Comparison of ENCODE assay signal across 16 cellular contexts in the genomic region with DNA sequence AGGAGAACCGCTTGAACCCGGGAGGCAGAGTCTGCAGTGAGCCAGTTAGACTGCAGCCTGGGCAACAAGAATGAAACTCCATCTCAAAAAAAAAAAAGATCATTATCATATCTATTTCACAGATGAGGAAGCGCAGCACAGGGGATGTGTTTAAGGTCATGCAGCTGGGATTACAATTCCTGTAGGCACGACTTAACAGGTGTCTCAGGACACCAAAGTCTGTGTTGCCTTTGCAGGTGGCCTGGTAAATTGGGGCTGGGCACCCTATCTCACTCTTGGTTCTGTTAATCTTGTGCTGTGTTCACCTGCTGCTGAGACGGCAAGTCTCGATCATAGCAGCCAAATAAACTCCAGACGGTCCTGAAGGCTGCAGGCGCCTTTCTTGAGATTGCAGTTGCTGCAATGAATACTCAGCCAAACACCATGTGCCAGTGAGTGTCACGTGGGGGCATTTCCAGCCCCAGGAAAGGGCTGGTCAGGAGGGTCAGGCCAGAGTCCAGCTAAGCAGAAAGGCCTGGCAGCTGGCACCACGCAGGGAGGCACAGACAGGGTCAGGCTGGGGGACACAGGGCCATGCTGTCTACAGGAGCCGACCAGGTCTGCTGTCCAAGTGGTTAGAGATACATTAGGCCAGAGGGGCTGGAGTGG. TPM values are rescaled to one million over a fixed set of nuclear protein-coding genes. Genes with fewer than 3 reads are reported as not detected.
DNase-seq lines count a peak whose midpoint lies in the region; ATAC-seq and TF ChIP-seq lines count a peak whose summit lies in the region.
"Had no signal": no experiment of that assay in that cellular context is flagged by ENCODE, and none has a peak within 500 bp of the region (broad histone marks: within the 10 kb centered on the region; RNA-seq: fewer than 3 reads in every experiment).

No MANE protein-coding gene starts in this region.

- H3K4me3 ChIP-seq in heart right ventricle = no peak overlapping the region
- H3K4me3 ChIP-seq: smooth muscle cell had no signal

- WGBS in heart right ventricle, 2 donors = 79 to 86% methylated on average over 11 of the region's 11 CpGs

- intact Hi-C loops in heart right ventricle (cut with DNase I) = loop anchor here in 1 of 10 donors (5.0 kb wide), 1 partner anchor 41 kb away; no protein-coding TSS in a partner anchor

- H3K36me3 ChIP-seq in heart right ventricle = no peaks in the 10 kb centered on the region

- no peaks in the 10 kb centered on the region for H3K9me3 ChIP-seq in heart right ventricle

- no peaks in the 10 kb centered on the region for H3K27me3 ChIP-seq in heart right ventricle

- peaks cover 0 to 31% (median 5%) of the 10 kb centered on the region in 9 donors for H3K4me1 ChIP-seq in heart right ventricle

- H3K27ac ChIP-seq in heart right ventricle = peak overlapping the region in 1 of 10 donors; percentile 43

- ATAC-seq in heart right ventricle = peak; percentile 44 to 78 (median 66)
- ATAC-seq in HG02981 (IDR thresholded peaks at IDR 0.05; ENCODE audit: unreplicated experiment) = no peak

- DNase-seq in Ammon's horn (ENCODE audit: low spot score) (peak; percentile 74), OCI-M1 (lab: John Stamatoyannopoulos, UW) (peak; percentile 39), heart right ventricle (peak; percentile 31 to 37), nucleus accumbens (lab: John Stamatoyannopoulos, UW) (peak in 41 of 56 donors; percentile 5 to 80 (median 34)), NCI-H2029 (lab: John Stamatoyannopoulos, UW) (no peak), CD1c-positive myeloid dendritic cell (ENCODE audit: extremely low spot score) (no peak), HuH-7.5 (ENCODE audit: low spot score) (no peak)
- DNase-seq: activated CD4-positive, alpha-beta T cell treated with anti-CD3 and anti-CD28 coated beads, Interleukin-2, amount 10 ng/mL, durations not matched to agents 24 days and 14 days; activated effector memory CD4-positive, alpha-beta T cell treated with anti-CD3 and anti-CD28 coated beads, Interleukin-2, amount 50 U/mL, for 16 hours; DMS79; H9; NCI-H1417 treated with DMSO at 0.1 percent for 48 hours had no signal

- no peak for TF ChIP-seq CTCF in heart right ventricle (IDR thresholded peaks at IDR 0.05)

RNA-seq across cellular contexts. Expression of a gene that starts 55.8 kb away (rescaled TPM):
- total RNA-seq in heart right ventricle = 10 to 100 TPM in 1 of 10 donors, 1 to 10 TPM in 9; 1.0 to 22.1 (median 2.0) TPM
- polyA plus RNA-seq in heart right ventricle = 1 to 10 TPM; 2.8 to 6.7 TPM
- total RNA-seq: epithelial cell of proximal tubule, smooth muscle cell had no signal
- polyA plus RNA-seq: AG04450, smooth muscle cell had no signal

Comparison
In these comparisons a context has a peak if more than half of its experiments do, and no peak if none do; other contexts are left out.
1. DNase-seq: peak in Ammon's horn (single experiment), OCI-M1 (single experiment), heart right ventricle (2 of 2) and nucleus accumbens (41 of 56); none in NCI-H2029 (single experiment), CD1c-positive myeloid dendritic cell (single experiment) and HuH-7.5 (single experiment).